Comparison of ENCODE assay signal across 2 cellular contexts in the genomic region with DNA sequence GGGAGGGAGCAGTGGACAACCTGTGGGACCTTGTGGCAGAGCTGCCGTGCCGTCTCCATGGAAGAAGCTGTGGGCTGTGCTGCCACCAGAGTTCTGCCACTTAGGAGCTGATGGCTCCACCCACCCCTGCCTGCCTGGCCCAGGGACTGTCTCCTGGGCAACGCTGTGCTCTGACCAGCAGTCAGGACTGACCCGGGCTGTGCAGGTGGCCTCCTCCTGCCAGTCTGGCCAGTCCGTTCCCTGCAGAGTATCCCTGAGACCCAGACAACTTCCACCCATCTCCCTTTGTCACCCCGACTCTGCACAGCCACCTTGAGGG.
TF ChIP-seq lines count a peak whose summit lies in the region.

No MANE protein-coding gene starts in this region.

TF ChIP-seq in HEK293, 187 proteins besides CTCF, POLR2A, EP300 and RAD21:
- TF ChIP-seq, protein P1, sequence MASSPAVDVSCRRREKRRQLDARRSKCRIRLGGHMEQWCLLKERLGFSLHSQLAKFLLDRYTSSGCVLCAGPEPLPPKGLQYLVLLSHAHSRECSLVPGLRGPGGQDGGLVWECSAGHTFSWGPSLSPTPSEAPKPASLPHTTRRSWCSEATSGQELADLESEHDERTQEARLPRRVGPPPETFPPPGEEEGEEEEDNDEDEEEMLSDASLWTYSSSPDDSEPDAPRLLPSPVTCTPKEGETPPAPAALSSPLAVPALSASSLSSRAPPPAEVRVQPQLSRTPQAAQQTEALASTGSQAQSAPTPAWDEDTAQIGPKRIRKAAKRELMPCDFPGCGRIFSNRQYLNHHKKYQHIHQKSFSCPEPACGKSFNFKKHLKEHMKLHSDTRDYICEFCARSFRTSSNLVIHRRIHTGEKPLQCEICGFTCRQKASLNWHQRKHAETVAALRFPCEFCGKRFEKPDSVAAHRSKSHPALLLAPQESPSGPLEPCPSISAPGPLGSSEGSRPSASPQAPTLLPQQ (tag by site-specific recombination; IDR thresholded peaks at IDR 0.05), result no peak
- TF ChIP-seq FEZF1 (tag by site-specific recombination; IDR thresholded peaks at IDR 0.05) (no peak), GLIS2 (tag by site-specific recombination; IDR thresholded peaks at IDR 0.05) (0 out of 2 replicates have a peak, but pooled peaks have one; percentile 19), ZNF600 (tag by site-specific recombination; IDR thresholded peaks at IDR 0.05) (peak; percentile 27; the same call in 1 of the 2 replicates)
- TF ChIP-seq, protein P2, sequence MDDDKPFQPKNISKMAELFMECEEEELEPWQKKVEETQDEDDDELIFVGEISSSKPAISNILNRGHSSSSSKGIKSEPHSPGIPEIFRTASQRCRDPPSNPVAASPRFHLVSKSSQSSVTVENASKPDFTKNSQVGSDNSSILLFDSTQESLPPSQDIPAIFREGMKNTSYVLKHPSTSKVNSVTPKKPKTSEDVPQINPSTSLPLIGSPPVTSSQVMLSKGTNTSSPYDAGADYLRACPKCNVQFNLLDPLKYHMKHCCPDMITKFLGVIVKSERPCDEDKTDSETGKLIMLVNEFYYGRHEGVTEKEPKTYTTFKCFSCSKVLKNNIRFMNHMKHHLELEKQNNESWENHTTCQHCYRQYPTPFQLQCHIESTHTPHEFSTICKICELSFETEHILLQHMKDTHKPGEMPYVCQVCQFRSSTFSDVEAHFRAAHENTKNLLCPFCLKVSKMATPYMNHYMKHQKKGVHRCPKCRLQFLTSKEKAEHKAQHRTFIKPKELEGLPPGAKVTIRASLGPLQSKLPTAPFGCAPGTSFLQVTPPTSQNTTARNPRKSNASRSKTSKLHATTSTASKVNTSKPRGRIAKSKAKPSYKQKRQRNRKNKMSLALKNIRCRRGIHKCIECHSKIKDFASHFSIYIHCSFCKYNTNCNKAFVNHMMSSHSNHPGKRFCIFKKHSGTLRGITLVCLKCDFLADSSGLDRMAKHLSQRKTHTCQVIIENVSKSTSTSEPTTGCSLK (tag by site-specific recombination; IDR thresholded peaks at IDR 0.05), result no peak

TF ChIP-seq in K562, 482 proteins besides CTCF, POLR2A, EP300 and RAD21:
- TF ChIP-seq SIRT6 (IDR thresholded peaks at IDR 0.05; ENCODE audit: low read depth, low read length), result no peak
- TF ChIP-seq POLR2G (IDR thresholded peaks at IDR 0.05; ENCODE audit: low read depth, low read length), result 0 out of 2 replicates have a peak, but pooled peaks have one; percentile 16
- TF ChIP-seq, protein P3, sequence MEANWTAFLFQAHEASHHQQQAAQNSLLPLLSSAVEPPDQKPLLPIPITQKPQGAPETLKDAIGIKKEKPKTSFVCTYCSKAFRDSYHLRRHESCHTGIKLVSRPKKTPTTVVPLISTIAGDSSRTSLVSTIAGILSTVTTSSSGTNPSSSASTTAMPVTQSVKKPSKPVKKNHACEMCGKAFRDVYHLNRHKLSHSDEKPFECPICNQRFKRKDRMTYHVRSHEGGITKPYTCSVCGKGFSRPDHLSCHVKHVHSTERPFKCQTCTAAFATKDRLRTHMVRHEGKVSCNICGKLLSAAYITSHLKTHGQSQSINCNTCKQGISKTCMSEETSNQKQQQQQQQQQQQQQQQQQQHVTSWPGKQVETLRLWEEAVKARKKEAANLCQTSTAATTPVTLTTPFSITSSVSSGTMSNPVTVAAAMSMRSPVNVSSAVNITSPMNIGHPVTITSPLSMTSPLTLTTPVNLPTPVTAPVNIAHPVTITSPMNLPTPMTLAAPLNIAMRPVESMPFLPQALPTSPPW (CRISPR knock-in tag; IDR thresholded peaks at IDR 0.05), result peak; percentile 19; the same call in 1 of the 2 replicates
- no peak for TF ChIP-seq ZNF23 (CRISPR knock-in tag; IDR thresholded peaks at IDR 0.05)
